Comparison of ENCODE assay signal across 21 cellular contexts in genomic region chr4:161601011-161601410, GRCh38.
"Had no signal": no experiment of that assay in that cellular context is flagged by ENCODE, and none has a peak within 500 bp of the region (broad histone marks: within the 10 kb centered on the region; RNA-seq: fewer than 3 reads in every experiment).

No MANE protein-coding gene starts in this region.

- H3K4me2 ChIP-seq: hepatocyte had no signal

- H3K9me3 ChIP-seq: colonic mucosa, esophagus muscularis mucosa, gastroesophageal sphincter, heart left ventricle, left lung, lower lobe of right lung had no signal

- H3K27ac Mint-ChIP-seq: dendritic cell treated with granulocyte-macrophage colony-stimulating factor and Interleukin-4, amounts not matched to agents 40 ng/mL and 50 ng/mL, for 4 days; effector memory CD8-positive, alpha-beta T cell had no signal

- FAIRE-seq: endothelial cell of umbilical vein, frontal cortex, islet of Langerhans, keratinocyte had no signal

- H3K4me3 Mint-ChIP-seq: dendritic cell treated with granulocyte-macrophage colony-stimulating factor and Interleukin-4, amounts not matched to agents 40 ng/mL and 50 ng/mL, for 4 days; effector memory CD8-positive, alpha-beta T cell had no signal

- H3K27ac ChIP-seq: colonic mucosa, esophagus muscularis mucosa, foreskin keratinocyte, gastroesophageal sphincter, heart left ventricle, hepatocyte, left lung, lower lobe of right lung had no signal

- H3K27me3 Mint-ChIP-seq: dendritic cell treated with granulocyte-macrophage colony-stimulating factor and Interleukin-4, amounts not matched to agents 40 ng/mL and 50 ng/mL, for 4 days; effector memory CD8-positive, alpha-beta T cell had no signal

- H2AFZ ChIP-seq: hepatocyte had no signal

- H3K27me3 ChIP-seq: colonic mucosa, esophagus muscularis mucosa, foreskin keratinocyte, gastroesophageal sphincter, heart left ventricle, hepatocyte, left lung had no signal

- H3K79me2 ChIP-seq: hepatocyte had no signal

- H3K9me3 Mint-ChIP-seq: dendritic cell treated with granulocyte-macrophage colony-stimulating factor and Interleukin-4, amounts not matched to agents 40 ng/mL and 50 ng/mL, for 4 days had no signal

- ATAC-seq: effector memory CD8-positive, alpha-beta T cell; foreskin keratinocyte; gastroesophageal sphincter; heart left ventricle; left cardiac atrium; left lung; left ventricle myocardium superior; lower lobe of right lung had no signal

- H3K4me1 ChIP-seq: colonic mucosa, esophagus muscularis mucosa, foreskin keratinocyte, gastroesophageal sphincter, heart left ventricle, left lung, lower lobe of right lung had no signal

- H3K4me3 ChIP-seq: colonic mucosa, esophagus muscularis mucosa, gastroesophageal sphincter, heart left ventricle, hepatocyte, left lung, lower lobe of right lung had no signal

- DNase-seq: colonic mucosa; cortex of kidney; effector CD8-positive, alpha-beta T cell; effector memory CD8-positive, alpha-beta T cell; foreskin keratinocyte; heart left ventricle; hypothalamus; left cardiac atrium; left lung; left ventricle myocardium superior; lower lobe of right lung; mesenchymal stem cell; midbrain had no signal

- H3K36me3 ChIP-seq: colonic mucosa, esophagus muscularis mucosa, gastroesophageal sphincter, heart left ventricle, left lung, lower lobe of right lung had no signal
